ENCODE assay signal across 1 cellular context in the genomic region with DNA sequence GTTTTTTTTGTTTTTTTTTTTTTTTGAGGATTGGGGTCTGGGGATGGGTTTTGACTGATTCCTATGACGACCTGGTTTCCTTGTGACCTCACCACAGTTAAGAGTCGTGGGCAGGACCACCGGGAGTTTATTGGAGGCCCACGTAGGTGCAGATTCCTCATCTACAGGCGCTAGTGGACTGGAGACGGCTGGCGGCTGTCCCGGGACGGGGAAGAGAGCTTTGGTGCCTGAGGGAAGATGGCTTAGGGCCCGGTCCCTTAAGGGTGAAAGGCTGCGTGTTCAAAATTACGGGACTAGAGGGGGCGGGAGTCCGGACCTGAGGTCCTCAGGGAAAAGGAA.
TF ChIP-seq lines count a peak whose summit lies in the region.

No MANE protein-coding gene starts in this region.

TF ChIP-seq in WTC11, 78 proteins besides CTCF, POLR2A, EP300 and RAD21 (continued from another document):
- TF ChIP-seq, protein P1, sequence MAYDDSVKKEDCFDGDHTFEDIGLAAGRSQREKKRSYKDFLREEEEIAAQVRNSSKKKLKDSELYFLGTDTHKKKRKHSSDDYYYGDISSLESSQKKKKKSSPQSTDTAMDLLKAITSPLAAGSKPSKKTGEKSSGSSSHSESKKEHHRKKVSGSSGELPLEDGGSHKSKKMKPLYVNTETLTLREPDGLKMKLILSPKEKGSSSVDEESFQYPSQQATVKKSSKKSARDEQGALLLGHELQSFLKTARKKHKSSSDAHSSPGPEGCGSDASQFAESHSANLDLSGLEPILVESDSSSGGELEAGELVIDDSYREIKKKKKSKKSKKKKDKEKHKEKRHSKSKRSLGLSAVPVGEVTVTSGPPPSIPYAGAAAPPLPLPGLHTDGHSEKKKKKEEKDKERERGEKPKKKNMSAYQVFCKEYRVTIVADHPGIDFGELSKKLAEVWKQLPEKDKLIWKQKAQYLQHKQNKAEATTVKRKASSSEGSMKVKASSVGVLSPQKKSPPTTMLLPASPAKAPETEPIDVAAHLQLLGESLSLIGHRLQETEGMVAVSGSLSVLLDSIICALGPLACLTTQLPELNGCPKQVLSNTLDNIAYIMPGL (CRISPR knock-in tag; IDR thresholded peaks at IDR 0.05) = no peak
- no peak for TF ChIP-seq NR2C2 (CRISPR knock-in tag; IDR thresholded peaks at IDR 0.05)
- TF ChIP-seq KAT7 (CRISPR knock-in tag; IDR thresholded peaks at IDR 0.05; ENCODE audit: borderline replicate concordance) = no peak
- TF ChIP-seq RORB (CRISPR knock-in tag; IDR thresholded peaks at IDR 0.05) = no peak
- TF ChIP-seq TP53 (CRISPR knock-in tag; IDR thresholded peaks at IDR 0.05) = no peak
- no peak for TF ChIP-seq ZNF263 (CRISPR knock-in tag; IDR thresholded peaks at IDR 0.05; ENCODE audit: low read depth)
- no peak for TF ChIP-seq TCF7 (CRISPR knock-in tag; IDR thresholded peaks at IDR 0.05; ENCODE audit: low read depth)
